ENCODE assay signal across 21 cellular contexts in the genomic region with DNA sequence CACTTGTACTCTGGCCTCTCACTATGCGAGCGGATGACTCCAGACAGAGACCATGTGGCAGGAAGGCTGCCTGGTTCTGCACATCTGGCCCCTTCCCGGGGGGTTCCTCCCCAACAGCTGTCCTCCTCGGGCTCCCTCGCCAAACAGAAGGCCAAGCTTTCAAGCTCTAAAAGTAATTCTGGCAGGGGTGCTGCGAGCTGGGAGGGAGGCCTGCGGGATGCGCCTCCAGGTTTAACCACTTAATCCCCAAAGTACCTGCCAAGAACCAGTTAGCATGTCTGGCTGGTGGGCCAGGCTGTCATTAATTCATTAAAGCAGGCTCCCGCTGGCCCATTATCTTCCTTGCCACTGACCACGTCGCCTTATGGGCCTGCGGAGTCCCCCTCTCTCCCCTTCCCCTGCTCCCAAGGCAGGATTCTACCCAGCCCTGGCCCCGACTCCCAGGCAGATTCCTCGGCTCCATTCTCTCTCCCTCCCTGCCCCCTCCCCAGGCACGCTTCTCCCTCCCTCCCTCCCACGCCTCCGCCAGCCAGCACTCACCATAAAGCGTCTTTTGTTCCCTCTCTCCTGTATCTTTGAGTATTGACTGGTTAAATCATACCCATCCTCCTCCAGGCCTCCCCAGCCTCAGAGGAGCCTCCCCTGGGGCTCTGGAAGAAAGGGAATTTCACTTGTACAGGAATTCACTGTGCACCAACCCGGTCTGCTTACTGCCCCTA. TPM values are rescaled to one million over a fixed set of nuclear protein-coding genes. Genes with fewer than 3 reads are reported as not detected.
DNase-seq lines count a peak whose midpoint lies in the region; ATAC-seq and TF ChIP-seq lines count a peak whose summit lies in the region.
"Had no signal": no experiment of that assay in that cellular context is flagged by ENCODE, and none has a peak within 500 bp of the region (broad histone marks: within the 10 kb centered on the region; RNA-seq: fewer than 3 reads in every experiment).

No MANE protein-coding gene starts in this region.

- 9% methylated on average over 11 of the region's 19 CpGs for WGBS in hepatocyte (ENCODE audit: low lambda C conversion rate, missing lambda C conversion rate)

- peaks cover 28% of the 10 kb centered on the region for H3K4me1 Mint-ChIP-seq in activated CD8-positive, alpha-beta T cell treated with anti-CD3 and anti-CD28 coated beads for 36 hours (ENCODE audit: low read depth)
- peaks cover 18% of the 10 kb centered on the region for H3K4me1 Mint-ChIP-seq in endothelial cell (ENCODE audit: unreplicated experiment)

- peak; percentile 78 for DNase-seq in DMS 273 treated with DMSO at 0.1 percent for 48 hours (lab: John Stamatoyannopoulos, UW)
- DNase-seq in NCI-H446 treated with DMSO at 0.1 percent for 48 hours (lab: John Stamatoyannopoulos, UW), result peak; percentile 83
- DNase-seq in hepatocyte (ENCODE audit: low spot score), result no peak
- DNase-seq in upper lobe of right lung, result no peak
- DNase-seq in activated CD8-positive, alpha-beta T cell treated with anti-CD3 and anti-CD28 coated beads for 36 hours, result no peak
- no peak for DNase-seq in endothelial cell (ENCODE audit: low spot score)
- DNase-seq: activated CD8-positive, alpha-beta memory T cell treated with anti-CD3 and anti-CD28 coated beads for 24 hours; adrenal gland; cerebellar nuclear complex; foreskin keratinocyte; GDM1; KBM-7; NCI-H1105 treated with DMSO at 0.1 percent for 48 hours; stimulated activated CD4-positive, alpha-beta T cell treated with anti-CD3 and anti-CD28 coated beads, Interleukin-12 subunit alpha, Interleukin-12 subunit beta, amount 100 ng/mL, for 4 hours; stimulated activated naive CD8-positive, alpha-beta T cell treated with anti-CD3 and anti-CD28 coated beads, Interleukin-15, Interleukin-2, amounts not matched to agents 100 U/mL and 50 U/mL, for 24 hours; uterus had no signal

- no peaks in the 10 kb centered on the region for H3K36me3 Mint-ChIP-seq in activated CD8-positive, alpha-beta T cell treated with anti-CD3 and anti-CD28 coated beads for 36 hours (ENCODE audit: low read depth)
- H3K36me3 Mint-ChIP-seq in endothelial cell (ENCODE audit: low read depth, unreplicated experiment), result peaks cover 9% of the 10 kb centered on the region

- POLR2A ChIA-PET in activated CD8-positive, alpha-beta T cell treated with anti-CD3 and anti-CD28 coated beads for 36 hours (lab: Charles Lee), result no interaction called here

- peaks cover 21% of the 10 kb centered on the region for H3K4me1 ChIP-seq in hepatocyte (ENCODE audit: insufficient read depth)
- peaks cover 36% of the 10 kb centered on the region for H3K4me1 ChIP-seq in neuron (ENCODE audit: insufficient read depth, low read length)
- H3K4me1 ChIP-seq in upper lobe of right lung, result peaks cover 21% of the 10 kb centered on the region
- H3K4me1 ChIP-seq: foreskin keratinocyte had no signal

- H3K9me3 ChIP-seq in hepatocyte (ENCODE audit: low read depth) (no peaks in the 10 kb centered on the region), neuron (ENCODE audit: low read length) (peaks cover 3% of the 10 kb centered on the region), upper lobe of right lung (no peaks in the 10 kb centered on the region)
- H3K9me3 ChIP-seq: adrenal gland had no signal

- intact Hi-C loops in upper lobe of right lung (cut with DNase I), result no loop called here
- intact Hi-C loops in activated CD8-positive, alpha-beta T cell treated with anti-CD3 and anti-CD28 coated beads for 36 hours (cut with micrococcal nuclease), result no loop called here

- no peak overlapping the region for H3K4me3 Mint-ChIP-seq in activated CD8-positive, alpha-beta T cell treated with anti-CD3 and anti-CD28 coated beads for 36 hours
- H3K4me3 Mint-ChIP-seq in endothelial cell (ENCODE audit: unreplicated experiment), result no peak overlapping the region

- no peak overlapping the region for H3K27ac Mint-ChIP-seq in activated CD8-positive, alpha-beta T cell treated with anti-CD3 and anti-CD28 coated beads for 36 hours
- H3K27ac Mint-ChIP-seq in endothelial cell (ENCODE audit: unreplicated experiment), result no peak overlapping the region
- H3K27ac Mint-ChIP-seq: activated T-helper 2 cell treated with anti-CD3 and anti-CD28 coated beads, Interferon-gamma antibody, Interleukin-2, Interleukin-4, amounts not matched to agents 10 μg/mL and 5 μg/mL and 100 μg/mL, durations not matched to agents 14 hours and 24 hours and 36 hours had no signal

- no peaks in the 10 kb centered on the region for H3K79me2 ChIP-seq in hepatocyte

- H3K27me3 Mint-ChIP-seq in activated CD8-positive, alpha-beta T cell treated with anti-CD3 and anti-CD28 coated beads for 36 hours, result peaks cover 48% of the 10 kb centered on the region
- H3K27me3 Mint-ChIP-seq in endothelial cell (ENCODE audit: unreplicated experiment), result peaks cover 24% of the 10 kb centered on the region

- no peaks in the 10 kb centered on the region for H3K9me2 ChIP-seq in hepatocyte (replicated peaks; ENCODE audit: insufficient read depth)

- H4K20me1 ChIP-seq in hepatocyte (ENCODE audit: insufficient read depth, poor library complexity, severe bottlenecking), result no peaks in the 10 kb centered on the region

- H3K27me3 ChIP-seq in hepatocyte, result peaks cover 72% of the 10 kb centered on the region
- peaks cover 38% of the 10 kb centered on the region for H3K27me3 ChIP-seq in neuron (ENCODE audit: insufficient read depth, low read length)
- peaks cover 65% of the 10 kb centered on the region for H3K27me3 ChIP-seq in upper lobe of right lung

- no peak overlapping the region for H3K4me3 ChIP-seq in hepatocyte
- peak overlapping the region; percentile 20 for H3K4me3 ChIP-seq in neuron (ENCODE audit: low read length)
- H3K4me3 ChIP-seq in upper lobe of right lung, result no peak overlapping the region
- H3K4me3 ChIP-seq: adrenal gland, uterus had no signal

- CTCF ChIA-PET in activated CD8-positive, alpha-beta T cell treated with anti-CD3 and anti-CD28 coated beads for 36 hours (lab: Charles Lee), result interaction anchor here (1.0 kb wide), 1 partner anchor 172 kb away, joined by 3 read pairs; no protein-coding TSS in a partner anchor

- TF ChIP-seq CTCF in hepatocyte (IDR thresholded peaks at IDR 0.05; ENCODE audit: poor library complexity), result no peak
- no peak for TF ChIP-seq CTCF in upper lobe of right lung (IDR thresholded peaks at IDR 0.05)
- no peak for TF ChIP-seq CTCF in activated CD8-positive, alpha-beta T cell treated with anti-CD3 and anti-CD28 coated beads for 36 hours (IDR thresholded peaks at IDR 0.05)
- TF ChIP-seq CTCF in endothelial cell (IDR thresholded peaks at IDR 0.05; ENCODE audit: unreplicated experiment), result no peak

- ATAC-seq in upper lobe of right lung (no peak), HG03280 (IDR thresholded peaks at IDR 0.05; ENCODE audit: unreplicated experiment) (no peak)
- ATAC-seq in activated CD8-positive, alpha-beta T cell treated with anti-CD3 and anti-CD28 coated beads for 36 hours, result no peak
- ATAC-seq: foreskin keratinocyte; Panc1; stimulated activated naive CD8-positive, alpha-beta T cell treated with anti-CD3 and anti-CD28 coated beads, Interleukin-15, Interleukin-2, amounts not matched to agents 100 U/mL and 50 U/mL, for 24 hours had no signal

- H3K27ac ChIP-seq in hepatocyte (no peak overlapping the region), upper lobe of right lung (no peak overlapping the region)
- H3K27ac ChIP-seq: adrenal gland, foreskin keratinocyte, uterus had no signal

- H2AFZ ChIP-seq in hepatocyte, result no peak overlapping the region
- H2AFZ ChIP-seq in neuron (ENCODE audit: low read depth, low read length), result no peak overlapping the region

- H3K4me2 ChIP-seq in hepatocyte, result peak overlapping the region; percentile 29

- peaks cover 5% of the 10 kb centered on the region for H3K9me3 Mint-ChIP-seq in activated CD8-positive, alpha-beta T cell treated with anti-CD3 and anti-CD28 coated beads for 36 hours
- H3K9me3 Mint-ChIP-seq in endothelial cell (ENCODE audit: unreplicated experiment), result no peaks in the 10 kb centered on the region

- H3K36me3 ChIP-seq in hepatocyte (replicated peaks; ENCODE audit: insufficient read depth, low read depth) (no peaks in the 10 kb centered on the region), neuron (ENCODE audit: insufficient read depth, low read length) (no peaks in the 10 kb centered on the region), upper lobe of right lung (no peaks in the 10 kb centered on the region)
- H3K36me3 ChIP-seq: adrenal gland, uterus had no signal

RNA-seq across cellular contexts. Expression of a gene that starts 4.9 kb away (rescaled TPM):
- total RNA-seq in hepatocyte, result 0.08 TPM in 1 of 2 replicates, not detected in the other
- polyA plus RNA-seq in hepatocyte, result 0.10 and 0.18 TPM in 2 replicates
- total RNA-seq in upper lobe of right lung, result not detected
- not detected for total RNA-seq in activated CD8-positive, alpha-beta T cell treated with anti-CD3 and anti-CD28 coated beads for 36 hours
- 0.10 TPM for total RNA-seq in endothelial cell (ENCODE audit: unreplicated experiment)
- total RNA-seq: activated T-helper 2 cell treated with anti-CD3 and anti-CD28 coated beads, Interferon-gamma antibody, Interleukin-2, Interleukin-4, amounts not matched to agents 10 μg/mL and 5 μg/mL and 100 μg/mL, durations not matched to agents 14 hours and 24 hours and 36 hours; foreskin keratinocyte; osteocyte had no signal
- polyA plus RNA-seq: foreskin keratinocyte had no signal

RNA-seq across cellular contexts. Expression of a gene that starts 34.4 kb away (rescaled TPM):
- 14.1 and 20.6 TPM in 2 replicates for total RNA-seq in hepatocyte
- polyA plus RNA-seq in hepatocyte, result 17.0 and 18.9 TPM in 2 replicates
- 16.8 TPM for total RNA-seq in upper lobe of right lung
- total RNA-seq in activated CD8-positive, alpha-beta T cell treated with anti-CD3 and anti-CD28 coated beads for 36 hours, result 1 to 10 TPM; 7.0 to 8.5 TPM
- total RNA-seq in endothelial cell (ENCODE audit: unreplicated experiment), result 17.8 TPM

Comparison
In these comparisons a context has a peak if more than half of its experiments do, and no peak if none do; other contexts are left out.
1. DNase-seq: peak in DMS 273 treated with DMSO at 0.1 percent for 48 hours (single experiment) and NCI-H446 treated with DMSO at 0.1 percent for 48 hours (single experiment); none in hepatocyte (single experiment), upper lobe of right lung (single experiment), activated CD8-positive, alpha-beta T cell treated with anti-CD3 and anti-CD28 coated beads for 36 hours (single experiment) and endothelial cell (single experiment).